In the genomic region with DNA sequence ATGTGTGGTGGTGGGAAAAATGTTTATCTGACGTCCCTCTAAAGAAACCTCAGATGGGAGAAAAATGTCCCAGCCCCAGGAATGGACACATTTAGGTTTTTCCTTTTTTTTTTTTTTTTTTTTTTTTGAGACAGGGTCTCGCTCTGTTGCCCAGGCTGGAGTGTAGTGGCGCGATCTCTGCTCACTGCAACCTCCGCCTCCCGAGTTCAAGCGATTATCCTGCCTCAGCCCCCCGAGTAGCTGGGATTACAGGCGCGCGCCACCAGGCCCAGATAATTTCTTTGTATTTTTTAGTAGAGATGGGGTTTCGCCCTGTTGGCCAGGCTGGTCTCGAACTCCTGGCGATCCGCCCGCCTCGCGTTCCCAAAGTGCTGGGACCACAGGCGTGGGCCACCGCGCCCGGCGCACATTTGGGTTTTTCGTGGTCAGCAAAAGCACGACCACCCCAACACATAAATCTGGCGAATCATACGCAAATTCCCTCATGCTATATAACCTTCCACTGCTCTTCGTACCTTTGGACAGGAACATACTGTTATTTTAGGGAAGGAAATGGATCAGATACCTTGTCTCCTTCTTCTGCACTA, we compare ENCODE assay signal across 8 cellular contexts. TPM values are rescaled to one million over a fixed set of nuclear protein-coding genes. Genes with fewer than 3 reads are reported as not detected.
DNase-seq lines count a peak whose midpoint lies in the region; TF ChIP-seq lines count a peak whose summit lies in the region.
"Not testable (repeated sequence)": the region's sequence is repeated elsewhere in the genome, so short reads cannot be mapped to it uniquely, and the experiment has no call there.

No MANE protein-coding gene starts in this region.

- H3K9me3 ChIP-seq in iPS DF 6.9 (ENCODE audit: control insufficient read depth, insufficient read depth, low read length); osteoblast (ENCODE audit: low read depth, low read length); stomach smooth muscle (ENCODE audit: control insufficient read depth in 2 of 2, low read length in 2 of 2): not testable (repeated sequence)

- H3K36me3 Mint-ChIP-seq in HFFc6 (ENCODE audit: low read depth), result peaks cover 20% of the 10 kb centered on the region

- WGBS in iPS DF 6.9 (ENCODE audit: insufficient coverage, insufficient read length), result no CpG with 5 or more reads among the region's 28 CpGs

- H2AFZ ChIP-seq in osteoblast (ENCODE audit: low read length), result peak overlapping the region; percentile 84

- not testable (repeated sequence) for H3K4me1 ChIP-seq in iPS DF 6.9 (ENCODE audit: control insufficient read depth, insufficient read depth, low read length); stomach smooth muscle (ENCODE audit: control insufficient read depth, insufficient read depth, low read length)
- peaks cover 10% of the 10 kb centered on the region for H3K4me1 ChIP-seq in osteoblast (ENCODE audit: insufficient read depth, low read length)

- peak overlapping the region; percentile 99 for H3K4me3 Mint-ChIP-seq in HFFc6

- H3K9ac ChIP-seq in stomach smooth muscle (ENCODE audit: low read length in 2 of 2), result peak overlapping the region; percentile 90 to 92

- peak overlapping the region; percentile 95 for H3K4me2 ChIP-seq in osteoblast (ENCODE audit: insufficient read depth, low read length)

- H3K27ac ChIP-seq in iPS DF 6.9 (ENCODE audit: low read length), result not testable (repeated sequence)
- peak overlapping the region; percentile 58 for H3K27ac ChIP-seq in osteoblast (ENCODE audit: low read depth, low read length)
- peak overlapping the region; percentile 75 for H3K27ac ChIP-seq in stomach smooth muscle (ENCODE audit: low read length)

- H3K36me3 ChIP-seq in iPS DF 6.9 (ENCODE audit: control insufficient read depth, insufficient read depth, low read length); stomach smooth muscle (ENCODE audit: control insufficient read depth in 2 of 2, insufficient read depth in 2 of 2, low read length in 2 of 2): not testable (repeated sequence)
- H3K36me3 ChIP-seq in osteoblast (ENCODE audit: insufficient read depth, low read length), result peaks cover 14% of the 10 kb centered on the region

- peaks cover 47% of the 10 kb centered on the region for H3K4me1 Mint-ChIP-seq in HFFc6 (ENCODE audit: low read depth)

- H3K9me3 Mint-ChIP-seq in HFFc6, result not testable (repeated sequence)

- peaks cover 57% of the 10 kb centered on the region for H3K79me2 ChIP-seq in osteoblast (ENCODE audit: insufficient read depth, low read length)

- H3K4me3 ChIP-seq in choroid plexus epithelial cell (ENCODE audit: low read depth, low read length) (peak overlapping the region; percentile 78), iPS DF 6.9 (ENCODE audit: low read length) (peak overlapping the region; percentile 74; the same call in 1 of the 2 replicates), osteoblast (ENCODE audit: insufficient read depth, low read length) (peak overlapping the region; percentile 82), stomach smooth muscle (ENCODE audit: low read length in 2 of 2) (peak overlapping the region; percentile 99 to 100)

- not testable (repeated sequence) for H4K20me1 ChIP-seq in osteoblast (ENCODE audit: insufficient read depth, low read length)

- peak overlapping the region; percentile 93 for H3K27ac Mint-ChIP-seq in HFFc6

- DNase-seq in DMS 273 (lab: John Stamatoyannopoulos, UW; ENCODE audit: unreplicated experiment) (peak; percentile 61), NCI-H69 (lab: John Stamatoyannopoulos, UW) (peak; percentile 64)
- DNase-seq in HFFc6; choroid plexus epithelial cell (ENCODE audit: low read depth); iPS DF 6.9 (ENCODE audit: low read depth, low spot score); osteoblast (ENCODE audit: insufficient read length, low spot score, missing footprints): not testable (repeated sequence)
- DNase-seq in activated CD4-positive, alpha-beta T cell treated with anti-CD3 and anti-CD28 coated beads, Interleukin-2, amount 50 U/mL, for 48 hours, result peak; percentile 44 to 52

- not testable (repeated sequence) for H3K27me3 Mint-ChIP-seq in HFFc6 (ENCODE audit: insufficient read depth)

- not testable (repeated sequence) for H3K27me3 ChIP-seq in iPS DF 6.9 (ENCODE audit: control insufficient read depth, insufficient read depth, low read length); osteoblast (ENCODE audit: insufficient read depth, low read length); stomach smooth muscle (ENCODE audit: control insufficient read depth in 1 of 2, insufficient read depth in 2 of 2, low read length in 2 of 2)

- not testable (repeated sequence) for TF ChIP-seq CTCF in HFFc6 (IDR thresholded peaks at IDR 0.05); choroid plexus epithelial cell (conservative IDR thresholded peaks at IDR 0.05; ENCODE audit: low read depth, low read length); osteoblast (IDR thresholded peaks at IDR 0.05; ENCODE audit: extremely low read depth, low read depth, low read length)

RNA-seq across cellular contexts. Expression of a gene that starts 0.5 kb away (rescaled TPM):
- total RNA-seq in HFFc6 (2021; fragmentation: NEBNext Ultra II Directional; extraction: Animal tissue kit (Norgen Biotek cat#: 25700)), result 10 to 100 TPM; 46.1 to 74.1 (median 57.9) TPM
- total RNA-seq in osteoblast, result 98.1 and 106 TPM in 2 replicates

RNA-seq across cellular contexts. Expression of a gene that starts 0.6 kb away (rescaled TPM):
- total RNA-seq in HFFc6 (2021; fragmentation: NEBNext Ultra II Directional; extraction: Animal tissue kit (Norgen Biotek cat#: 25700)), result 10 to 100 TPM; 10.8 to 14.4 (median 12.9) TPM
- 8.3 and 9.4 TPM in 2 replicates for total RNA-seq in osteoblast
